Comparison of ENCODE assay signal across 26 cellular contexts in the genomic region with DNA sequence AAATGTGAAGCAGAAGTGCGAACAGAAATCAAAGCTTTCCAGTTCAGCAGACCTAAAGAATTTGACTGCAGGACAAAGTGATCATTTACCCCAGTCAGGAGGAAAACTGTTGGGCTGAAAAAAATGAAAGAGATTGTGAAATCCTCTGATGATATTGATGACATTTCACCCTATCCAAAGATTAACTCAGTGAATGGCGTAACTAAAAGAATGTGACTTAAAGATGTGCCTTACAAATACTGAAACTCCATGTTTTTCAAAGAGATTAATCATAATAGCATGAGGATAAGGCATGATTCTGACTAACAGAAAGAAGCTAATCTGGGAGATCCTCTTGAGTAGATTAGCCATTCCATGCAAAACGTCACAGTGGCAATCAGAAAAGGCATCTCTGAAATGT.
DNase-seq lines count a peak whose midpoint lies in the region; ATAC-seq, FAIRE-seq and TF ChIP-seq lines count a peak whose summit lies in the region.
"Had no signal": no experiment of that assay in that cellular context is flagged by ENCODE, and none has a peak within 500 bp of the region (broad histone marks: within the 10 kb centered on the region; RNA-seq: fewer than 3 reads in every experiment).

No MANE protein-coding gene starts in this region.

- H3K4me2 ChIP-seq in osteoblast (ENCODE audit: insufficient read depth, low read length) = no peak overlapping the region

- no peaks in the 10 kb centered on the region for H3K79me2 ChIP-seq in osteoblast (ENCODE audit: insufficient read depth, low read length)

- peak overlapping the region; percentile 40 for H3K27ac ChIP-seq in osteoblast (ENCODE audit: low read depth, low read length)
- H3K27ac ChIP-seq: foreskin keratinocyte, spleen, VCaP had no signal

- H3K4me1 Mint-ChIP-seq in stimulated activated naive B cell treated with anti-CD40 and anti-IgM and Interleukin-4, amounts not matched to agents 10 μg/mL and 1 μg/mL and 100 μg/mL, for 72 hours = no peaks in the 10 kb centered on the region
- H3K4me1 Mint-ChIP-seq: CD8-positive, alpha-beta memory T cell had no signal

- no peak overlapping the region for H3K27ac Mint-ChIP-seq in stimulated activated naive B cell treated with anti-CD40 and anti-IgM and Interleukin-4, amounts not matched to agents 10 μg/mL and 1 μg/mL and 100 μg/mL, for 72 hours
- H3K27ac Mint-ChIP-seq: CD8-positive, alpha-beta memory T cell; effector memory CD8-positive, alpha-beta T cell; natural killer cell treated with Interleukin-12 subunit alpha and Interleukin-12 subunit beta and Interleukin-15 and Interleukin-18, amount 100 ng/mL, for 72 hours; progenitor cell of endocrine pancreas had no signal

- ATAC-seq in GM18907 (IDR thresholded peaks at IDR 0.05; ENCODE audit: unreplicated experiment) = no peak
- ATAC-seq in stimulated activated naive B cell treated with anti-CD40 and anti-IgM and Interleukin-4, amounts not matched to agents 10 μg/mL and 1 μg/mL and 100 μg/mL, for 72 hours (replicated peaks) = no peak
- ATAC-seq: effector memory CD8-positive, alpha-beta T cell; foreskin keratinocyte; natural killer cell treated with Interleukin-12 subunit alpha and Interleukin-12 subunit beta and Interleukin-15 and Interleukin-18, amount 100 ng/mL, for 72 hours had no signal

- no peaks in the 10 kb centered on the region for H3K36me3 ChIP-seq in osteoblast (ENCODE audit: insufficient read depth, low read length)
- H3K36me3 ChIP-seq: spleen had no signal

- H3K36me3 Mint-ChIP-seq in stimulated activated naive B cell treated with anti-CD40 and anti-IgM and Interleukin-4, amounts not matched to agents 10 μg/mL and 1 μg/mL and 100 μg/mL, for 72 hours = no peaks in the 10 kb centered on the region
- H3K36me3 Mint-ChIP-seq: CD8-positive, alpha-beta memory T cell; natural killer cell treated with Interleukin-12 subunit alpha and Interleukin-12 subunit beta and Interleukin-15 and Interleukin-18, amount 100 ng/mL, for 72 hours had no signal

- TF ChIP-seq CTCF in osteoblast (IDR thresholded peaks at IDR 0.05; ENCODE audit: extremely low read depth, low read depth, low read length) = no peak

- H3K27me3 Mint-ChIP-seq in stimulated activated naive B cell treated with anti-CD40 and anti-IgM and Interleukin-4, amounts not matched to agents 10 μg/mL and 1 μg/mL and 100 μg/mL, for 72 hours = no peaks in the 10 kb centered on the region
- H3K27me3 Mint-ChIP-seq: effector memory CD8-positive, alpha-beta T cell; natural killer cell treated with Interleukin-12 subunit alpha and Interleukin-12 subunit beta and Interleukin-15 and Interleukin-18, amount 100 ng/mL, for 72 hours; progenitor cell of endocrine pancreas had no signal

- H3K9me3 Mint-ChIP-seq in stimulated activated naive B cell treated with anti-CD40 and anti-IgM and Interleukin-4, amounts not matched to agents 10 μg/mL and 1 μg/mL and 100 μg/mL, for 72 hours = no peaks in the 10 kb centered on the region
- H3K9me3 Mint-ChIP-seq: CD8-positive, alpha-beta memory T cell; effector memory CD8-positive, alpha-beta T cell; natural killer cell treated with Interleukin-12 subunit alpha and Interleukin-12 subunit beta and Interleukin-15 and Interleukin-18, amount 100 ng/mL, for 72 hours had no signal

- H3K4me3 Mint-ChIP-seq in stimulated activated naive B cell treated with anti-CD40 and anti-IgM and Interleukin-4, amounts not matched to agents 10 μg/mL and 1 μg/mL and 100 μg/mL, for 72 hours = no peak overlapping the region
- H3K4me3 Mint-ChIP-seq: CD8-positive, alpha-beta memory T cell; effector memory CD8-positive, alpha-beta T cell; natural killer cell treated with Interleukin-12 subunit alpha and Interleukin-12 subunit beta and Interleukin-15 and Interleukin-18, amount 100 ng/mL, for 72 hours had no signal

- H3K27me3 ChIP-seq in osteoblast (ENCODE audit: insufficient read depth, low read length) = no peaks in the 10 kb centered on the region
- H3K27me3 ChIP-seq: foreskin keratinocyte, spleen had no signal

- no peaks in the 10 kb centered on the region for H3K4me1 ChIP-seq in osteoblast (ENCODE audit: insufficient read depth, low read length)
- H3K4me1 ChIP-seq: foreskin keratinocyte had no signal

- H3K4me3 ChIP-seq in osteoblast (ENCODE audit: insufficient read depth, low read length) = no peak overlapping the region
- H3K4me3 ChIP-seq: spleen had no signal

- H4K20me1 ChIP-seq in osteoblast (ENCODE audit: insufficient read depth, low read length) = no peaks in the 10 kb centered on the region

- FAIRE-seq in TTC549 (lab: Jason Lieb, UNC) = peak; percentile 86

- peak; percentile 7 for DNase-seq in EH (ENCODE audit: low read depth)
- DNase-seq in fibroblast of peridontal ligament (ENCODE audit: extremely low read depth) = peak; percentile 60
- peak; percentile 47 for DNase-seq in osteoblast (ENCODE audit: insufficient read length, low spot score, missing footprints)
- DNase-seq in LoVo (ENCODE audit: low spot score) = no peak
- no peak for DNase-seq in NCI-H2227 (lab: John Stamatoyannopoulos, UW; ENCODE audit: unreplicated experiment)
- no peak for DNase-seq in stimulated activated naive B cell treated with anti-CD40 and anti-IgM and Interleukin-4, amounts not matched to agents 10 μg/mL and 1 μg/mL and 100 μg/mL, for 72 hours
- DNase-seq: activated CD4-positive, alpha-beta T cell treated with anti-CD3 and anti-CD28 coated beads, Interleukin-2, amount 50 U/mL, for 4 hours; activated gamma-delta T cell treated with Interleukin-2 at 50 U/mL for 16 hours; anterior cingulate cortex; CD8-positive, alpha-beta memory T cell; DND-41; effector memory CD8-positive, alpha-beta T cell; foreskin keratinocyte; KG1; NCI-H1105; NCI-H2081 treated with DMSO at 0.1 percent for 48 hours; NCI-H524 treated with DMSO at 0.1 percent for 48 hours; SHP77; spleen; stimulated activated CD4-positive, alpha-beta T cell treated with anti-CD3 and anti-CD28 coated beads, Interleukin-4, amount 100 ng/mL, for 4 hours; T-helper 1 cell had no signal

- H3K9me3 ChIP-seq in osteoblast (ENCODE audit: low read depth, low read length) = no peaks in the 10 kb centered on the region
- H3K9me3 ChIP-seq: spleen had no signal

- no peak overlapping the region for H2AFZ ChIP-seq in osteoblast (ENCODE audit: low read length)

Comparison
In these comparisons a context has a peak if more than half of its experiments do, and no peak if none do; other contexts are left out.
1. DNase-seq: peak in EH (single experiment), fibroblast of peridontal ligament (single experiment) and osteoblast (single experiment); none in LoVo (single experiment), NCI-H2227 (single experiment) and stimulated activated naive B cell treated with anti-CD40 and anti-IgM and Interleukin-4, amounts not matched to agents 10 μg/mL and 1 μg/mL and 100 μg/mL, for 72 hours (single experiment).